In genomic region chr16:23901178-23902131, GRCh38 we compare ENCODE assay signal across 15 cellular contexts.
DNase-seq lines count a peak whose midpoint lies in the region; ATAC-seq and TF ChIP-seq lines count a peak whose summit lies in the region.
"Had no signal": no experiment of that assay in that cellular context is flagged by ENCODE, and none has a peak within 500 bp of the region (broad histone marks: within the 10 kb centered on the region; RNA-seq: fewer than 3 reads in every experiment).

No MANE protein-coding gene starts in this region.

- TF ChIP-seq POLR2A in gastrocnemius medialis (IDR thresholded peaks at IDR 0.05), result no peak

- H3K36me3 ChIP-seq in gastrocnemius medialis (no peaks in the 10 kb centered on the region), mucosa of descending colon (ENCODE audit: low read depth) (no peaks in the 10 kb centered on the region)
- H3K36me3 ChIP-seq: lower lobe of right lung, upper lobe of right lung had no signal

- H3K4me3 ChIP-seq in gastrocnemius medialis (no peak overlapping the region), mucosa of descending colon (no peak overlapping the region)
- H3K4me3 ChIP-seq: lower lobe of right lung, upper lobe of right lung had no signal

- no peaks in the 10 kb centered on the region for H3K27me3 ChIP-seq in gastrocnemius medialis
- H3K27me3 ChIP-seq: upper lobe of right lung had no signal

- H3K27ac Mint-ChIP-seq in activated B cell treated with CpG ODN at 0.5 μM for 24 hours, result peak overlapping the region; percentile 77
- H3K27ac Mint-ChIP-seq: HFFc6 had no signal

- H3K36me3 Mint-ChIP-seq in activated B cell treated with CpG ODN at 0.5 μM for 24 hours (ENCODE audit: low read depth), result peaks cover 12% of the 10 kb centered on the region

- intact Hi-C loops in activated B cell treated with CpG ODN at 0.5 μM for 24 hours (cut with micrococcal nuclease), result no loop called here
- intact Hi-C loops in gastrocnemius medialis (cut with DNase I; ENCODE audit: low total_unique reads), result no loop called here
- intact Hi-C loops in mucosa of descending colon (cut with DNase I, micrococcal nuclease), result loop anchor here in 1 of 2 donors (10.0 kb wide), 1 partner anchor 57 kb away; no protein-coding TSS in a partner anchor

- DNase-seq in Ammon's horn (ENCODE audit: low spot score) (peak; percentile 32), GF-D8 (lab: John Stamatoyannopoulos, UW) (peak; percentile 74), activated B cell treated with CpG ODN at 0.5 μM for 24 hours (no peak), left kidney (ENCODE audit: low read depth, low spot score) (peak; percentile 18), gastrocnemius medialis (no peak), mucosa of descending colon (no peak)
- DNase-seq: effector CD4-positive, alpha-beta T cell; HFFc6; lower lobe of right lung; NCI-H446 treated with DMSO at 0.1 percent for 48 hours; SHP77 treated with DMSO at 0.1 percent for 48 hours; upper lobe of right lung had no signal

- H3K4me3 Mint-ChIP-seq in activated B cell treated with CpG ODN at 0.5 μM for 24 hours, result peak overlapping the region; percentile 29
- H3K4me3 Mint-ChIP-seq: HFFc6 had no signal

- H3K27me3 Mint-ChIP-seq in activated B cell treated with CpG ODN at 0.5 μM for 24 hours, result no peaks in the 10 kb centered on the region

- peaks cover 91% of the 10 kb centered on the region for H3K4me1 Mint-ChIP-seq in activated B cell treated with CpG ODN at 0.5 μM for 24 hours

- in situ Hi-C loops in gastrocnemius medialis (cut with MboI; ENCODE audit: low sequenced_read_pairs in 4 of 4), result no loop called here

- no peaks in the 10 kb centered on the region for H3K4me1 ChIP-seq in gastrocnemius medialis
- no peaks in the 10 kb centered on the region for H3K4me1 ChIP-seq in mucosa of descending colon (ENCODE audit: low read depth)
- H3K4me1 ChIP-seq: upper lobe of right lung had no signal

- H3K9me3 Mint-ChIP-seq in activated B cell treated with CpG ODN at 0.5 μM for 24 hours, result no peaks in the 10 kb centered on the region

- no peak overlapping the region for H3K27ac ChIP-seq in gastrocnemius medialis
- H3K27ac ChIP-seq: C4-2B, lower lobe of right lung, upper lobe of right lung had no signal

- POLR2A ChIA-PET in activated B cell treated with CpG ODN at 0.5 μM for 24 hours (lab: Charles Lee), result interaction anchor here (0.6 kb wide), 1 partner anchor 55 kb away, joined by 11 read pairs; no protein-coding TSS in a partner anchor

- CTCF ChIA-PET in activated B cell treated with CpG ODN at 0.5 μM for 24 hours (lab: Charles Lee), result interaction anchor here (1.0 to 3.0 kb wide), 2 partner anchors 98 to 109 kb away, joined by 4 to 12 read pairs; no protein-coding TSS in a partner anchor

- ATAC-seq in activated B cell treated with CpG ODN at 0.5 μM for 24 hours (ENCODE audit: low read depth) (no peak), gastrocnemius medialis (no peak), mucosa of descending colon (no peak), HG03457 (IDR thresholded peaks at IDR 0.05; ENCODE audit: unreplicated experiment) (no peak), GM21825 (IDR thresholded peaks at IDR 0.05; ENCODE audit: unreplicated experiment) (no peak)
- ATAC-seq: lower lobe of right lung, upper lobe of right lung had no signal

- H3K9me3 ChIP-seq in gastrocnemius medialis (no peaks in the 10 kb centered on the region), mucosa of descending colon (no peaks in the 10 kb centered on the region)
- H3K9me3 ChIP-seq: lower lobe of right lung, upper lobe of right lung had no signal

- no peak for TF ChIP-seq CTCF in activated B cell treated with CpG ODN at 0.5 μM for 24 hours (IDR thresholded peaks at IDR 0.05)
- no peak for TF ChIP-seq CTCF in gastrocnemius medialis (IDR thresholded peaks at IDR 0.05 in 4 of 5, conservative IDR thresholded peaks at IDR 0.05 in 1 of 5)
- no peak for TF ChIP-seq CTCF in mucosa of descending colon (IDR thresholded peaks at IDR 0.05)

Comparison
In these comparisons a context has a peak if more than half of its experiments do, and no peak if none do; other contexts are left out.
1. DNase-seq: peak in Ammon's horn (single experiment), GF-D8 (single experiment) and left kidney (single experiment); none in activated B cell treated with CpG ODN at 0.5 μM for 24 hours (single experiment), gastrocnemius medialis (0 of 2) and mucosa of descending colon (0 of 3).